8 cellular contexts compared by ENCODE assay signal in the genomic region with DNA sequence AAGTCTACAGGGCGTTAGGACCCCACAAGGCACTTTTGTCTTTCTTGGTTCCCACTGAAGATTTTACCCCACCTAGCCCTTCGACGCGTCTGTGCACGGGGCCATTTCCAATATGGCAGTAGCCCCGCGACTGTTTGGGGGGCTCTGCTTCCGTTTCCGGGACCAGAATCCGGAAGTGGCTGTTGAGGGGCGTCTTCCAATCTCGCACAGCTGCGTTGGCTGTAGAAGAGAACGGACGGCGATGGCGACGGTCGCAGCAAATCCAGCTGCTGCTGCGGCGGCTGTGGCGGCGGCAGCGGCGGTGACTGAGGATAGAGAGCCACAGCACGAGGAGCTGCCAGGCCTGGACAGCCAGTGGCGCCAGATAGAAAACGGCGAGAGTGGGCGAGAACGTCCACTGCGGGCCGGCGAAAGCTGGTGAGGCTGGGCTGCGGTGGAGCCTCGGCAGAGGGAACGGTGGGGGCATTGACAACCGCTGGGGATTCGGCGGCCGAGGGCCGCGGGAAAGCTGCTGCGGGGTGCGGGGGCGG. TPM values are rescaled to one million over a fixed set of nuclear protein-coding genes. Genes with fewer than 3 reads are reported as not detected.
DNase-seq lines count a peak whose midpoint lies in the region; TF ChIP-seq lines count a peak whose summit lies in the region.

A gene (plus strand): TSS at position 207 of the 530 bp plus-strand sequence. CDS start 35 bp downstream, at position 242.

- TF ChIP-seq RAD21 in SK-N-SH (IDR thresholded peaks at IDR 0.05; ENCODE audit: low read length): no peak

- peaks cover 0 to 2% (median 0%) of the 10 kb centered on the region in 3 donors for H3K9me3 Mint-ChIP-seq in IgD-negative memory B cell

- H3K9ac ChIP-seq in BLaER1 (peak within 1 kb of the TSS; percentile 83), SK-N-SH (peak within 1 kb of the TSS; percentile 93)

- TF ChIP-seq CTCF in SK-N-SH (IDR thresholded peaks at IDR 0.05): no peak
- no peak for TF ChIP-seq CTCF in ascending aorta (IDR thresholded peaks at IDR 0.05)
- TF ChIP-seq CTCF in right atrium auricular region (IDR thresholded peaks at IDR 0.05): no peak

- H3K27ac ChIP-seq in BLaER1: peak within 1 kb of the TSS; percentile 87
- H3K27ac ChIP-seq in SK-N-SH (ENCODE audit: low read depth in 2 of 2, low read length in 1 of 2): peak within 1 kb of the TSS; percentile 92 to 97
- peak within 1 kb of the TSS; percentile 89 to 98 for H3K27ac ChIP-seq in ascending aorta
- H3K27ac ChIP-seq in right atrium auricular region: peak within 1 kb of the TSS; percentile 91 to 92

- peaks cover 2% of the 10 kb centered on the region for H3K36me3 Mint-ChIP-seq in IgD-negative memory B cell

- H3K79me2 ChIP-seq in SK-N-SH (ENCODE audit: insufficient read depth): peaks cover 42% of the 10 kb centered on the region

- no peak for TF ChIP-seq EP300 in SK-N-SH (IDR thresholded peaks at IDR 0.05; ENCODE audit: borderline replicate concordance in 1 of 2, low read depth in 1 of 2, low read length in 1 of 2)

- peaks cover 23% of the 10 kb centered on the region for H3F3A ChIP-seq in SK-N-SH (replicated peaks; ENCODE audit: insufficient read depth)

- under 1% methylated on average over 23 of the region's 46 CpGs for WGBS in SK-N-SH (ENCODE audit: low lambda C conversion rate)

- peaks cover 13% of the 10 kb centered on the region; the same call in 1 of the 2 replicates for H3K9me3 ChIP-seq in BLaER1
- H3K9me3 ChIP-seq in SK-N-SH: no peaks in the 10 kb centered on the region
- H3K9me3 ChIP-seq in ascending aorta: no peaks in the 10 kb centered on the region
- H3K9me3 ChIP-seq in right atrium auricular region: no peaks in the 10 kb centered on the region

- POLR2A ChIA-PET in SK-N-SH (lab: Yijun Ruan, JAX): interaction anchor here (1.0 to 2.4 kb wide), 7 partner anchors 11 to 291 kb away, joined by 3 to 10 read pairs (median 4); a partner anchor contains a TSS

- peak within 1 kb of the TSS; percentile 85 to 98 (median 96) for H3K4me3 Mint-ChIP-seq in IgD-negative memory B cell

- intact Hi-C loops in ascending aorta (cut with DNase I): loop anchor here (1.0 to 5.0 kb wide), 5 partner anchors 15 to 1244 kb away; a partner anchor contains a TSS

- peaks cover 0 to 7% (median 5%) of the 10 kb centered on the region in 3 donors for H3K4me1 Mint-ChIP-seq in IgD-negative memory B cell

- H3K4me2 ChIP-seq in BLaER1 (peak within 1 kb of the TSS; percentile 79), SK-N-SH (peak within 1 kb of the TSS; percentile 97)

- DNase-seq in GM19240 (ENCODE audit: insufficient read length, low spot score): peak; percentile 33
- DNase-seq in SK-N-SH: peak; percentile 78
- DNase-seq in ascending aorta (ENCODE audit: low spot score in 2 of 2): peak in 1 of 2 donors; percentile 73
- no peak for DNase-seq in right atrium auricular region (ENCODE audit: low spot score)
- no peak for DNase-seq in pulmonary artery endothelial cell (ENCODE audit: low read depth, low spot score)
- DNase-seq in HuH-7.5 (ENCODE audit: low spot score): no peak

- H3K4me1 ChIP-seq in BLaER1 (peaks cover 14% of the 10 kb centered on the region), SK-N-SH (ENCODE audit: control insufficient read depth in 1 of 2, insufficient read depth in 2 of 2, low read depth in 1 of 2, low read length in 1 of 2) (peaks cover 0 to 10% of the 10 kb centered on the region in 2 experiments; a peak in 2 of 4 replicates), ascending aorta (peaks cover 0 to 3% of the 10 kb centered on the region in 2 donors), right atrium auricular region (peaks cover 0 to 7% of the 10 kb centered on the region in 2 donors)

- peak within 1 kb of the TSS; percentile 73 for H3K4me3 ChIP-seq in BLaER1
- peak within 1 kb of the TSS; percentile 78 to 83 for H3K4me3 ChIP-seq in SK-N-SH (ENCODE audit: low read depth in 2 of 2, low read length in 1 of 2)
- peak within 1 kb of the TSS; percentile 56 to 88 for H3K4me3 ChIP-seq in ascending aorta
- peak within 1 kb of the TSS; percentile 50 to 60 for H3K4me3 ChIP-seq in right atrium auricular region

- H3K36me3 ChIP-seq in BLaER1 (peaks cover 35% of the 10 kb centered on the region), SK-N-SH (replicated peaks in 1 of 2; ENCODE audit: control insufficient read depth in 1 of 2, insufficient read depth in 2 of 2, low read length in 1 of 2) (peaks cover 7 to 17% of the 10 kb centered on the region in 2 experiments), ascending aorta (peaks cover 6 to 13% of the 10 kb centered on the region in 2 donors), right atrium auricular region (peaks cover 16% of the 10 kb centered on the region)

- CTCF ChIA-PET in SK-N-SH (lab: Yijun Ruan, JAX): interaction anchor here (0.7 kb wide), 1 partner anchor 79 kb away, joined by 4 read pairs; no protein-coding TSS in a partner anchor

- no peaks in the 10 kb centered on the region for H3K9me2 ChIP-seq in SK-N-SH

- H3K27me3 ChIP-seq in BLaER1: peaks cover 60% of the 10 kb centered on the region
- H3K27me3 ChIP-seq in SK-N-SH (ENCODE audit: insufficient read depth): no peaks in the 10 kb centered on the region
- H3K27me3 ChIP-seq in ascending aorta: no peaks in the 10 kb centered on the region
- H3K27me3 ChIP-seq in right atrium auricular region: no peaks in the 10 kb centered on the region

- peaks cover 42% of the 10 kb centered on the region for H4K20me1 ChIP-seq in BLaER1
- H4K20me1 ChIP-seq in SK-N-SH (ENCODE audit: insufficient read depth): peaks cover 27% of the 10 kb centered on the region

- peak within 1 kb of the TSS; percentile 86 to 100 (median 99) for H3K27ac Mint-ChIP-seq in IgD-negative memory B cell

- peak within 1 kb of the TSS; percentile 87 for H2AFZ ChIP-seq in SK-N-SH (ENCODE audit: low read depth)

- H3K27me3 Mint-ChIP-seq in IgD-negative memory B cell: no peaks in the 10 kb centered on the region

TF ChIP-seq in SK-N-SH, 30 proteins besides CTCF, POLR2A, EP300 and RAD21 (continues in another document):
- TF ChIP-seq TCF12 (IDR thresholded peaks at IDR 0.05) (no peak), MXI1 (IDR thresholded peaks at IDR 0.05; ENCODE audit: low read depth, low read length) (peak; percentile 30; the same call in 1 of the 2 replicates), GATA2 (CRISPR knock-in tag; IDR thresholded peaks at IDR 0.05) (no peak), RXRA (IDR thresholded peaks at IDR 0.05; ENCODE audit: borderline replicate concordance, low read depth) (no peak), POLR2AphosphoS5 (IDR thresholded peaks at IDR 0.05; ENCODE audit: low read depth, low read length) (peak; percentile 80), NFIC (IDR thresholded peaks at IDR 0.05; ENCODE audit: borderline replicate concordance) (no peak), ELF1 (IDR thresholded peaks at IDR 0.05) (peak; percentile 89), CHD2 (IDR thresholded peaks at IDR 0.05; ENCODE audit: low read length, partially characterized antibody) (no peak), FOXJ3 (CRISPR knock-in tag; IDR thresholded peaks at IDR 0.05) (no peak), RCOR1 (IDR thresholded peaks at IDR 0.05; ENCODE audit: low read length) (no peak), TAF1 (IDR thresholded peaks at IDR 0.05; ENCODE audit: borderline replicate concordance, low read depth, low read length) (peak; percentile 68), YY1 (IDR thresholded peaks at IDR 0.05; ENCODE audit: low read depth) (peak; percentile 91)
- TF ChIP-seq, protein P1, sequence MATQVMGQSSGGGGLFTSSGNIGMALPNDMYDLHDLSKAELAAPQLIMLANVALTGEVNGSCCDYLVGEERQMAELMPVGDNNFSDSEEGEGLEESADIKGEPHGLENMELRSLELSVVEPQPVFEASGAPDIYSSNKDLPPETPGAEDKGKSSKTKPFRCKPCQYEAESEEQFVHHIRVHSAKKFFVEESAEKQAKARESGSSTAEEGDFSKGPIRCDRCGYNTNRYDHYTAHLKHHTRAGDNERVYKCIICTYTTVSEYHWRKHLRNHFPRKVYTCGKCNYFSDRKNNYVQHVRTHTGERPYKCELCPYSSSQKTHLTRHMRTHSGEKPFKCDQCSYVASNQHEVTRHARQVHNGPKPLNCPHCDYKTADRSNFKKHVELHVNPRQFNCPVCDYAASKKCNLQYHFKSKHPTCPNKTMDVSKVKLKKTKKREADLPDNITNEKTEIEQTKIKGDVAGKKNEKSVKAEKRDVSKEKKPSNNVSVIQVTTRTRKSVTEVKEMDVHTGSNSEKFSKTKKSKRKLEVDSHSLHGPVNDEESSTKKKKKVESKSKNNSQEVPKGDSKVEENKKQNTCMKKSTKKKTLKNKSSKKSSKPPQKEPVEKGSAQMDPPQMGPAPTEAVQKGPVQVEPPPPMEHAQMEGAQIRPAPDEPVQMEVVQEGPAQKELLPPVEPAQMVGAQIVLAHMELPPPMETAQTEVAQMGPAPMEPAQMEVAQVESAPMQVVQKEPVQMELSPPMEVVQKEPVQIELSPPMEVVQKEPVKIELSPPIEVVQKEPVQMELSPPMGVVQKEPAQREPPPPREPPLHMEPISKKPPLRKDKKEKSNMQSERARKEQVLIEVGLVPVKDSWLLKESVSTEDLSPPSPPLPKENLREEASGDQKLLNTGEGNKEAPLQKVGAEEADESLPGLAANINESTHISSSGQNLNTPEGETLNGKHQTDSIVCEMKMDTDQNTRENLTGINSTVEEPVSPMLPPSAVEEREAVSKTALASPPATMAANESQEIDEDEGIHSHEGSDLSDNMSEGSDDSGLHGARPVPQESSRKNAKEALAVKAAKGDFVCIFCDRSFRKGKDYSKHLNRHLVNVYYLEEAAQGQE (IDR thresholded peaks at IDR 0.05; ENCODE audit: low read depth, low read length): no peak
- TF ChIP-seq, protein P2, sequence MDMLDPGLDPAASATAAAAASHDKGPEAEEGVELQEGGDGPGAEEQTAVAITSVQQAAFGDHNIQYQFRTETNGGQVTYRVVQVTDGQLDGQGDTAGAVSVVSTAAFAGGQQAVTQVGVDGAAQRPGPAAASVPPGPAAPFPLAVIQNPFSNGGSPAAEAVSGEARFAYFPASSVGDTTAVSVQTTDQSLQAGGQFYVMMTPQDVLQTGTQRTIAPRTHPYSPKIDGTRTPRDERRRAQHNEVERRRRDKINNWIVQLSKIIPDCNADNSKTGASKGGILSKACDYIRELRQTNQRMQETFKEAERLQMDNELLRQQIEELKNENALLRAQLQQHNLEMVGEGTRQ (IDR thresholded peaks at IDR 0.05; ENCODE audit: borderline replicate concordance, low read depth, low read length): no peak

RNA-seq across cellular contexts. Expression of the gene that starts here (rescaled TPM):
- polyA plus RNA-seq in IgD-negative memory B cell (68.6 TPM), SK-N-SH (2012; rRNA removed) (40.1 and 53.1 TPM in 2 replicates)
- 19.8 and 26.2 TPM in 2 replicates for polyA plus RNA-seq in SK-N-SH (2012; cell fraction: cytosol; rRNA removed)
- polyA plus RNA-seq in SK-N-SH (2012; cell fraction: nucleus; rRNA removed): 185 and 213 TPM in 2 replicates
- total RNA-seq in ascending aorta (104 TPM), right atrium auricular region (10 to 100 TPM; 35.2 to 63.6 TPM), pulmonary artery endothelial cell (21.2 and 35.9 TPM in 2 replicates)

Comparison
In these comparisons a context has a peak if more than half of its experiments do, and no peak if none do; other contexts are left out.
1. DNase-seq: peak in GM19240 (single experiment) and SK-N-SH (single experiment); none in right atrium auricular region (single experiment), pulmonary artery endothelial cell (single experiment) and HuH-7.5 (single experiment).
2. Peak in every context shown above with its lines, with median percentiles within 50 percentile points of each other: H3K27ac ChIP-seq and H3K4me3 ChIP-seq.